ENCODE assay signal across 8 cellular contexts in the genomic region with DNA sequence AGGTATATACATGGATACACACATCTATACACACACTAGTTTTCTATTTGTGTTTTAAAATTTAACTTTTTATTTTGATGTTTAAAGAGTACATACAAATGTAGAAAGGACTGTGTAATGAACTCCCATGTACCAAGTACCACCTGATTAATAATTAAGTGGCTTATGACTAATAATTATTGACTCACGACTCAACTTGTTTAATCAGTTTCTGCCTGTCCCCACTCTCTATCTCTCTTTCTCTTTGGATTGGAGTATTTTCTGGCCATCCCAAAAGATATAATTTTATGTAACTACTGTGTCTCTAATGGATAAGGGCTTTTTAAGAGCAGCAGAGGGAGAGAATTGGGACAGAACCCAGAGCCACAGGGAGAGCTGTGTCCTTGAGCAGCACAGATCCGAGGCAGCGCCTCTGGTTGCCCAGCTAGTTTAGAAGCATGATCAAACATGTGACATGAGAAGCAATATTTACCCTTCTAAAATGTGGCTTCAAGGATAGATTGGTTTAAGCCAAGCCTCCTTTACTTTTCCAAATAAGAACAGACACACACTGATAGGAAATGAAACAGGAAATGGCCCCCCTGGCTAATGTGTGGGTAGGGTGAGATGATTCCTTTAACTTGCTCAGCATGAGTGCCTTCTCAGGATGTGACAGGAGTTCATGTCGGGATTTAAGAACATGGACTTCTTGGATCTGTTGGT.
DNase-seq lines count a peak whose midpoint lies in the region; ATAC-seq and TF ChIP-seq lines count a peak whose summit lies in the region.

No MANE protein-coding gene starts in this region.

- H4K8ac ChIP-seq in IMR-90 (ENCODE audit: low read depth in 2 of 2, low read length in 2 of 2): no peak overlapping the region

- H3K4me1 ChIP-seq in A673 (ENCODE audit: insufficient read depth, low read length, poor library complexity, severe bottlenecking): peaks cover 23% of the 10 kb centered on the region
- H3K4me1 ChIP-seq in IMR-90 (ENCODE audit: control insufficient read depth, insufficient read depth, low read length): no peaks in the 10 kb centered on the region

- no peak overlapping the region for H2AFZ ChIP-seq in IMR-90 (replicated peaks; ENCODE audit: low read length, poor library complexity)

- BruUV-seq in A673 (replicated peaks; lab: Mats Ljungman, UMichigan): no TSS peak
- no TSS peak for BruUV-seq in IMR-90 (replicated peaks; lab: Mats Ljungman, UMichigan)

- no peak overlapping the region for H2AK9ac ChIP-seq in IMR-90 (replicated peaks; ENCODE audit: low read depth, low read length, poor library complexity)

- no peak overlapping the region for H3K23ac ChIP-seq in IMR-90 (ENCODE audit: low read depth, low read length)

- H3K4me3 ChIP-seq in A673 (ENCODE audit: low read depth, low read length, poor library complexity, severe bottlenecking): peak overlapping the region; percentile 29
- no peak overlapping the region for H3K4me3 ChIP-seq in IMR-90 (ENCODE audit: insufficient read depth, low read depth, low read length)

- H2BK20ac ChIP-seq in IMR-90 (ENCODE audit: low read depth, low read length): no peak overlapping the region

- no peak overlapping the region for H4K91ac ChIP-seq in IMR-90 (ENCODE audit: insufficient read depth, low read depth, low read length)

- intact Hi-C loops in A673 (cut with micrococcal nuclease; ENCODE audit: unreplicated experiment): loop anchor here (2.0 to 5.0 kb wide), 3 partner anchors 460 to 700 kb away; a partner anchor contains a TSS
- intact Hi-C loops in IMR-90 (cut with micrococcal nuclease): loop anchor here (10.0 kb wide), 1 partner anchor 462 kb away; a partner anchor contains a TSS
- intact Hi-C loops in Right ventricle myocardium inferior (cut with DNase I): loop anchor here (2.0 to 10.0 kb wide), 3 partner anchors 100 to 460 kb away; no protein-coding TSS in a partner anchor

- DNase-seq in A673 (ENCODE audit: low spot score): peak; percentile 95
- DNase-seq in IMR-90: peak; percentile 4
- peak; percentile 57 for DNase-seq in dermis blood vessel endothelial cell
- DNase-seq in left lobe of liver (ENCODE audit: low spot score): no peak
- DNase-seq in NCI-H1048 (lab: John Stamatoyannopoulos, UW): no peak
- DNase-seq in Right ventricle myocardium inferior (ENCODE audit: missing footprints): no peak

- in situ Hi-C loops in IMR-90 (cut with MboI; ENCODE audit: low sequenced_read_pairs): loop anchor here (5.0 kb wide), 1 partner anchor 685 kb away; no protein-coding TSS in a partner anchor

- H3K36me3 ChIP-seq in A673 (ENCODE audit: insufficient read depth, low read length, poor library complexity, severe bottlenecking): no peaks in the 10 kb centered on the region
- H3K36me3 ChIP-seq in IMR-90 (ENCODE audit: control insufficient read depth, insufficient read depth, low read length): no peaks in the 10 kb centered on the region

- no peaks in the 10 kb centered on the region for H3K9me1 ChIP-seq in IMR-90 (ENCODE audit: insufficient read depth, low read length)

- POLR2A ChIA-PET in A673 (lab: Charles Lee; ENCODE audit: low non-redundant PET) (interaction anchor here (0.8 kb wide), 1 partner anchor 20 kb away, joined by 4 read pairs; no protein-coding TSS in a partner anchor), IMR-90 (lab: Charles Lee; ENCODE audit: unreplicated experiment) (no interaction called here)

- WGBS in IMR-90 (ENCODE audit: extremely low coverage in 2 of 2, insufficient read length in 1 of 2), 2 experiments: 57% methylated on average over 1 of the region's 4 CpGs; no CpG with 5 or more reads in 1 of the 2 experiments

- H2BK120ac ChIP-seq in IMR-90 (ENCODE audit: low read depth, low read length): no peak overlapping the region

- dilution Hi-C loops in IMR-90 (cut with HindIII; ENCODE audit: low sequenced_read_pairs, unreplicated experiment): no loop called here

- H2BK5ac ChIP-seq in IMR-90 (ENCODE audit: low read depth, low read length, poor library complexity, severe bottlenecking): no peak overlapping the region

- no peak for TF ChIP-seq POLR2A in IMR-90 (IDR thresholded peaks at IDR 0.05; ENCODE audit: low read depth, low read length)

- TF ChIP-seq CTCF in A673 (conservative IDR thresholded peaks at IDR 0.05; ENCODE audit: low read depth, low read length): no peak
- no peak for TF ChIP-seq CTCF in IMR-90 (conservative IDR thresholded peaks at IDR 0.05; ENCODE audit: low read depth, low read length)

- H3K27me3 ChIP-seq in A673 (replicated peaks; ENCODE audit: insufficient read depth, low read depth, low read length, poor library complexity) (no peaks in the 10 kb centered on the region), IMR-90 (ENCODE audit: control insufficient read depth, insufficient read depth, low read length) (peaks cover 2% of the 10 kb centered on the region)

- CTCF ChIA-PET in A673 (lab: Charles Lee): interaction anchor here (0.6 to 3.2 kb wide), 11 partner anchors 9 to 685 kb away, joined by 3 to 15 read pairs (median 5); no protein-coding TSS in a partner anchor
- CTCF ChIA-PET in IMR-90 (lab: Yijun Ruan, JAX): interaction anchor here (0.6 to 1.9 kb wide), 31 partner anchors 10 to 728 kb away, joined by 3 to 21 read pairs (median 4); no protein-coding TSS in a partner anchor

- H3K14ac ChIP-seq in IMR-90 (replicated peaks; ENCODE audit: low read depth, low read length): no peak overlapping the region

- no peaks in the 10 kb centered on the region for H3K9me3 ChIP-seq in A673 (ENCODE audit: low read depth, low read length, poor library complexity, severe bottlenecking)
- no peaks in the 10 kb centered on the region for H3K9me3 ChIP-seq in IMR-90 (ENCODE audit: control insufficient read depth, insufficient read depth, low read length)

- ATAC-seq in IMR-90 (ENCODE audit: low read depth) (no peak), left lobe of liver (peak; percentile 63), HG02642 (IDR thresholded peaks at IDR 0.05; ENCODE audit: poor library complexity, unreplicated experiment) (no peak), Right ventricle myocardium inferior (no peak), GM18867 (IDR thresholded peaks at IDR 0.05; ENCODE audit: unreplicated experiment) (no peak)

- no peaks in the 10 kb centered on the region for H3K79me1 ChIP-seq in IMR-90 (ENCODE audit: low read depth in 1 of 2, low read length in 2 of 2)

- no peak overlapping the region for H3K4me2 ChIP-seq in IMR-90 (ENCODE audit: low read depth, low read length)

- no peak overlapping the region for H3K18ac ChIP-seq in IMR-90 (ENCODE audit: low read depth, low read length)

- peak overlapping the region; percentile 83 for H3K27ac ChIP-seq in A673 (ENCODE audit: low read depth, low read length, poor library complexity, severe bottlenecking)
- H3K27ac ChIP-seq in IMR-90 (ENCODE audit: insufficient read depth, low read length): no peak overlapping the region

- no peak overlapping the region for H3K56ac ChIP-seq in IMR-90 (ENCODE audit: extremely low read depth, insufficient read depth, low read length)

- H4K20me1 ChIP-seq in IMR-90 (ENCODE audit: insufficient read depth, low read length): no peaks in the 10 kb centered on the region

- H2BK15ac ChIP-seq in IMR-90 (ENCODE audit: low read depth, low read length): no peak overlapping the region

- no peak overlapping the region for H3K4ac ChIP-seq in IMR-90 (ENCODE audit: low read depth, low read length)

- no peak for TF ChIP-seq RAD21 in IMR-90 (IDR thresholded peaks at IDR 0.05; ENCODE audit: low read length)

- H4K5ac ChIP-seq in IMR-90 (ENCODE audit: low read depth, low read length): no peak overlapping the region

- H3K9ac ChIP-seq in IMR-90 (ENCODE audit: low read depth, low read length): no peak overlapping the region

- no peak overlapping the region for H2AK5ac ChIP-seq in IMR-90 (ENCODE audit: low read depth, low read length)

TF ChIP-seq in IMR-90, 13 proteins besides CTCF, POLR2A, EP300 and RAD21:
- TF ChIP-seq CHD1 (IDR thresholded peaks at IDR 0.05; ENCODE audit: low read depth, low read length): no peak
- no peak for TF ChIP-seq BHLHE40 (IDR thresholded peaks at IDR 0.05; ENCODE audit: low read depth, low read length)
- no peak for TF ChIP-seq CEBPB (IDR thresholded peaks at IDR 0.05; ENCODE audit: low read depth, low read length)
- no peak for TF ChIP-seq MAFK (IDR thresholded peaks at IDR 0.05; ENCODE audit: low read depth, low read length)
- TF ChIP-seq NFE2L2 (IDR thresholded peaks at IDR 0.05; ENCODE audit: low read depth, low read length): no peak
- no peak for TF ChIP-seq MXI1 (IDR thresholded peaks at IDR 0.05; ENCODE audit: borderline replicate concordance, low read depth, low read length)
- no peak for TF ChIP-seq SMC3 (IDR thresholded peaks at IDR 0.05; ENCODE audit: low read depth, low read length)
- TF ChIP-seq, protein P1, sequence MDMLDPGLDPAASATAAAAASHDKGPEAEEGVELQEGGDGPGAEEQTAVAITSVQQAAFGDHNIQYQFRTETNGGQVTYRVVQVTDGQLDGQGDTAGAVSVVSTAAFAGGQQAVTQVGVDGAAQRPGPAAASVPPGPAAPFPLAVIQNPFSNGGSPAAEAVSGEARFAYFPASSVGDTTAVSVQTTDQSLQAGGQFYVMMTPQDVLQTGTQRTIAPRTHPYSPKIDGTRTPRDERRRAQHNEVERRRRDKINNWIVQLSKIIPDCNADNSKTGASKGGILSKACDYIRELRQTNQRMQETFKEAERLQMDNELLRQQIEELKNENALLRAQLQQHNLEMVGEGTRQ (IDR thresholded peaks at IDR 0.05; ENCODE audit: low read depth, low read length): no peak
- TF ChIP-seq MAZ (IDR thresholded peaks at IDR 0.05; ENCODE audit: borderline replicate concordance, low read depth, low read length): no peak
- TF ChIP-seq RCOR1 (IDR thresholded peaks at IDR 0.05; ENCODE audit: insufficient replicate concordance, low read length): no peak
TF ChIP-seq in IMR-90: peak in this region for 0.

Comparison
In these comparisons a context has a peak if more than half of its experiments do, and no peak if none do; other contexts are left out.
1. DNase-seq: peak in A673 (single experiment), IMR-90 (single experiment) and dermis blood vessel endothelial cell (single experiment); none in left lobe of liver (single experiment), NCI-H1048 (single experiment) and Right ventricle myocardium inferior (single experiment).